15 cellular contexts compared by ENCODE assay signal in the genomic region with DNA sequence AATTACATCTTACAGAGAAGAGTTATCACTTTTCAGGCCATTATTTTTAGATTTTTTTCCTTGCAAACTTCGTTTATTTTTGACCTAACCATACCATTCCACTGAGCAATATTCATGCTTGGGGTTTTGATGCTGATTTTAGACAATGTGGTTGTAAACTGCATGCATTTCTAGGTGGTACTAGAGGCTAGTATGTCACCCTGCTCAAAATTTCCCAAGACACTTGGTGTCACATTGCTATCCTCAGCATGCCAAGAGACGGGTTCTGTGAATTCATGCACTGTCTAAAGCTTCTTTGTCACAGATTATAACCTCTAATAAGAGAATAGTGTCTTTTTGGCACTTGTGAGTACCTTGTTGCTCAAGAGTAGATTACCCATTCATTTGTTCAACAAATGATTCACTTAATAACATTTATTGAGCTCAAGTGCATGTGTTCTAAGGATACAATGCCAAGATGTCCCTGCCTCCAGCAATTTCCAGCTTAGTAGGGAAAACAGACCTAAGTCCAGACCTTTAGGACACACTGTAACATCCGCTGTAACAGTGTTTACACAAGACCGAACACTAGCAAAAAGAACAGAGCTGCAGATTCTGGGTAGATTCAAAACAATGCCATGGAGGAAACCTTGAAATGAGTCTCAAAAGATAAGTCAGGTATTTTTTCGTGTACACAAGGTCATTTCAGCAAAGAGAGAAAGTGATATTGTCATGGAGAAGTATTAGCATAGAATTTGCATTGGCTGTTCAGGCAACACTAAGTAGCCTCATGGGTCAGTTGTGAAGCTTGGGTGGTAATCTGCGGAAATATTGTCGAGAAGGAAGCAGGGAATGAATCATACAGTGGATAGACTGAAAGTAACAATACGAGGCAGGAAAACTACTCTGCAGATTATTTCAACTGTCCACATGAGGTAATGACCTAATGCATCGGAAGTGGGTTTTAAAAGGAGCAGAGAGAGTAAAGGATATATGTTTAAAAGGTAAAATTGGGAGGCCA.
DNase-seq lines count a peak whose midpoint lies in the region; ATAC-seq, FAIRE-seq and TF ChIP-seq lines count a peak whose summit lies in the region.
"Had no signal": no experiment of that assay in that cellular context is flagged by ENCODE, and none has a peak within 500 bp of the region (broad histone marks: within the 10 kb centered on the region; RNA-seq: fewer than 3 reads in every experiment).

No MANE protein-coding gene starts in this region.

- no peaks in the 10 kb centered on the region for H3K9me3 ChIP-seq in astrocyte (ENCODE audit: insufficient read depth, low read depth, low read length)
- H3K9me3 ChIP-seq in gastroesophageal sphincter = no peaks in the 10 kb centered on the region
- H3K9me3 ChIP-seq in thoracic aorta = no peaks in the 10 kb centered on the region
- H3K9me3 ChIP-seq: colonic mucosa had no signal

- peak overlapping the region; percentile 9 for H2AFZ ChIP-seq in astrocyte (ENCODE audit: low read depth, low read length)

- no peak overlapping the region for H3K4me3 Mint-ChIP-seq in astrocyte (ENCODE audit: unreplicated experiment)
- H3K4me3 Mint-ChIP-seq in stimulated activated naive CD8-positive, alpha-beta T cell treated with anti-CD3 and anti-CD28 coated beads, Interleukin-15, amount 100 ng/mL, for 72 hours = no peak overlapping the region
- H3K4me3 Mint-ChIP-seq: activated naive CD4-positive, alpha-beta T cell treated with anti-CD3 and anti-CD28 coated beads, Interleukin-2, amount 50 U/mL, for 24 hours; immature natural killer cell; stimulated activated naive B cell treated with anti-CD40 and anti-IgM and Interleukin-4, amounts not matched to agents 10 μg/mL and 1 μg/mL and 100 μg/mL, for 72 hours had no signal

- H4K20me1 ChIP-seq in astrocyte (ENCODE audit: insufficient read depth, low read length) = no peaks in the 10 kb centered on the region

- H3K4me3 ChIP-seq in astrocyte (ENCODE audit: insufficient read depth, low read depth, low read length) (no peak overlapping the region), gastroesophageal sphincter (no peak overlapping the region), thoracic aorta (peak overlapping the region; percentile 53)
- H3K4me3 ChIP-seq: colonic mucosa had no signal

- peak overlapping the region; percentile 57 for H3K9ac ChIP-seq in astrocyte (ENCODE audit: low read length)

- FAIRE-seq in astrocyte (lab: Jason Lieb, UNC) = peak; percentile 65

- TF ChIP-seq POLR2A in gastroesophageal sphincter (IDR thresholded peaks at IDR 0.05) = no peak

- peaks cover 31% of the 10 kb centered on the region for H3K4me1 ChIP-seq in astrocyte (ENCODE audit: insufficient read depth, low read length)
- peaks cover 11 to 49% (median 16%) of the 10 kb centered on the region in 3 donors for H3K4me1 ChIP-seq in gastroesophageal sphincter
- peaks cover 30 to 53% of the 10 kb centered on the region in 2 donors for H3K4me1 ChIP-seq in thoracic aorta (ENCODE audit: control insufficient read depth in 1 of 2, low read depth in 2 of 2)
- H3K4me1 ChIP-seq: colonic mucosa had no signal

- H3K27me3 ChIP-seq in astrocyte (ENCODE audit: insufficient read depth, low read length) (no peaks in the 10 kb centered on the region), gastroesophageal sphincter (no peaks in the 10 kb centered on the region), thoracic aorta (replicated peaks; ENCODE audit: insufficient read depth) (no peaks in the 10 kb centered on the region)
- H3K27me3 ChIP-seq: colonic mucosa had no signal

- no peaks in the 10 kb centered on the region for H3K9me3 Mint-ChIP-seq in astrocyte (ENCODE audit: unreplicated experiment)
- peaks cover 8 to 16% of the 10 kb centered on the region in 2 donors for H3K9me3 Mint-ChIP-seq in stimulated activated naive CD8-positive, alpha-beta T cell treated with anti-CD3 and anti-CD28 coated beads, Interleukin-15, amount 100 ng/mL, for 72 hours

- no peaks in the 10 kb centered on the region for H3K79me2 ChIP-seq in astrocyte (ENCODE audit: insufficient read depth, low read length)

- H3K27me3 Mint-ChIP-seq in astrocyte (ENCODE audit: low read depth, unreplicated experiment) = no peaks in the 10 kb centered on the region
- H3K27me3 Mint-ChIP-seq in stimulated activated naive CD8-positive, alpha-beta T cell treated with anti-CD3 and anti-CD28 coated beads, Interleukin-15, amount 100 ng/mL, for 72 hours = no peaks in the 10 kb centered on the region
- H3K27me3 Mint-ChIP-seq: activated naive CD4-positive, alpha-beta T cell treated with anti-CD3 and anti-CD28 coated beads, Interleukin-2, amount 50 U/mL, for 24 hours; stimulated activated naive B cell treated with anti-CD40 and anti-IgM and Interleukin-4, amounts not matched to agents 10 μg/mL and 1 μg/mL and 100 μg/mL, for 72 hours had no signal

- H3K4me2 ChIP-seq in astrocyte (ENCODE audit: low read length) = peak overlapping the region; percentile 51

- H3K4me1 Mint-ChIP-seq in astrocyte (ENCODE audit: low read depth, unreplicated experiment) = peaks cover 45% of the 10 kb centered on the region
- no peaks in the 10 kb centered on the region for H3K4me1 Mint-ChIP-seq in stimulated activated naive CD8-positive, alpha-beta T cell treated with anti-CD3 and anti-CD28 coated beads, Interleukin-15, amount 100 ng/mL, for 72 hours
- H3K4me1 Mint-ChIP-seq: activated naive CD4-positive, alpha-beta T cell treated with anti-CD3 and anti-CD28 coated beads, Interleukin-2, amount 50 U/mL, for 24 hours; immature natural killer cell; stimulated activated naive B cell treated with anti-CD40 and anti-IgM and Interleukin-4, amounts not matched to agents 10 μg/mL and 1 μg/mL and 100 μg/mL, for 72 hours had no signal

- H3K27ac Mint-ChIP-seq in astrocyte (ENCODE audit: unreplicated experiment) = peak overlapping the region; percentile 54
- H3K27ac Mint-ChIP-seq in stimulated activated naive CD8-positive, alpha-beta T cell treated with anti-CD3 and anti-CD28 coated beads, Interleukin-15, amount 100 ng/mL, for 72 hours = no peak overlapping the region
- H3K27ac Mint-ChIP-seq: activated naive CD4-positive, alpha-beta T cell treated with anti-CD3 and anti-CD28 coated beads, Interleukin-2, amount 50 U/mL, for 24 hours; stimulated activated naive B cell treated with anti-CD40 and anti-IgM and Interleukin-4, amounts not matched to agents 10 μg/mL and 1 μg/mL and 100 μg/mL, for 72 hours had no signal

- peak; percentile 18 for DNase-seq in GM04504 (ENCODE audit: low read depth)
- DNase-seq in astrocyte (ENCODE audit: low read depth) = peak; percentile 29
- no peak for DNase-seq in thoracic aorta (ENCODE audit: low spot score)
- no peak for DNase-seq in stimulated activated naive CD8-positive, alpha-beta T cell treated with anti-CD3 and anti-CD28 coated beads, Interleukin-15, amount 100 ng/mL, for 72 hours
- DNase-seq in RKO (ENCODE audit: low spot score) = no peak
- no peak for DNase-seq in kidney tubule cell (ENCODE audit: low spot score)
- DNase-seq in ureter (ENCODE audit: low spot score) = no peak
- DNase-seq: colonic mucosa; foreskin melanocyte; immature natural killer cell; NCI-H1694 treated with DMSO at 0.1 percent for 48 hours; stimulated activated CD4-positive, alpha-beta T cell treated with anti-CD3 and anti-CD28 coated beads, Interleukin-4, amount 100 ng/mL, for 4 hours; stimulated activated naive B cell treated with anti-CD40 and anti-IgM and Interleukin-4, amounts not matched to agents 10 μg/mL and 1 μg/mL and 100 μg/mL, for 72 hours had no signal

- H3K36me3 Mint-ChIP-seq in astrocyte (ENCODE audit: low read depth, unreplicated experiment) = no peaks in the 10 kb centered on the region
- H3K36me3 Mint-ChIP-seq: activated naive CD4-positive, alpha-beta T cell treated with anti-CD3 and anti-CD28 coated beads, Interleukin-2, amount 50 U/mL, for 24 hours; immature natural killer cell; stimulated activated naive B cell treated with anti-CD40 and anti-IgM and Interleukin-4, amounts not matched to agents 10 μg/mL and 1 μg/mL and 100 μg/mL, for 72 hours had no signal

- H3K27ac ChIP-seq in astrocyte (ENCODE audit: low read depth, low read length) = peak overlapping the region; percentile 78
- peak overlapping the region in 3 of 4 donors; percentile 78 to 80 (median 79) for H3K27ac ChIP-seq in gastroesophageal sphincter
- H3K27ac ChIP-seq in thoracic aorta = peak overlapping the region; percentile 72 to 78
- H3K27ac ChIP-seq: colonic mucosa had no signal

- WGBS in gastroesophageal sphincter (ENCODE audit: low coverage in 1 of 2), 2 donors = 23 to 45% methylated on average over 8 to 9 of the region's 9 CpGs

- TF ChIP-seq CTCF in astrocyte (IDR thresholded peaks at IDR 0.05; ENCODE audit: insufficient read depth, low read depth, low read length) (no peak), gastroesophageal sphincter (IDR thresholded peaks at IDR 0.05) (no peak), thoracic aorta (IDR thresholded peaks at IDR 0.05) (no peak)

- ATAC-seq in gastroesophageal sphincter = peak; percentile 32
- no peak for ATAC-seq in thoracic aorta (ENCODE audit: insufficient number of reproducible peaks, low FRiP score, low read depth)
- ATAC-seq in stimulated activated naive CD8-positive, alpha-beta T cell treated with anti-CD3 and anti-CD28 coated beads, Interleukin-15, amount 100 ng/mL, for 72 hours = no peak
- ATAC-seq: stimulated activated naive B cell treated with anti-CD40 and anti-IgM and Interleukin-4, amounts not matched to agents 10 μg/mL and 1 μg/mL and 100 μg/mL, for 72 hours had no signal

- H3K36me3 ChIP-seq in astrocyte (ENCODE audit: insufficient read depth, low read length) (no peaks in the 10 kb centered on the region), gastroesophageal sphincter (no peaks in the 10 kb centered on the region), thoracic aorta (no peaks in the 10 kb centered on the region)
- H3K36me3 ChIP-seq: colonic mucosa had no signal

- TF ChIP-seq EP300 in gastroesophageal sphincter (IDR thresholded peaks at IDR 0.05) = no peak

Comparison
In these comparisons a context has a peak if more than half of its experiments do, and no peak if none do; other contexts are left out.
1. DNase-seq: peak in GM04504 (single experiment) and astrocyte (single experiment); none in thoracic aorta (single experiment), stimulated activated naive CD8-positive, alpha-beta T cell treated with anti-CD3 and anti-CD28 coated beads, Interleukin-15, amount 100 ng/mL, for 72 hours (0 of 2), RKO (single experiment), kidney tubule cell (single experiment) and ureter (single experiment).
2. Peak in every context shown above with its lines, with median percentiles within 50 percentile points of each other: H3K27ac ChIP-seq.